ENCODE assay signal across 8 cellular contexts in genomic region chr5:188488-189481, GRCh38. TPM values are rescaled to one million over a fixed set of nuclear protein-coding genes. Genes with fewer than 3 reads are reported as not detected.
DNase-seq lines count a peak whose midpoint lies in the region; ATAC-seq and TF ChIP-seq lines count a peak whose summit lies in the region.

No MANE protein-coding gene starts in this region.

- H3K4me1 Mint-ChIP-seq in activated T-helper 1 cell treated with anti-CD3 and anti-CD28 coated beads, Interleukin-12 subunit alpha, Interleukin-12 subunit beta, Interleukin-2, Interleukin-4 antibody, amounts not matched to agents 30 ng/mL and 10 ng/mL and 1 ng/mL, durations not matched to agents 14 hours and 24 hours and 36 hours (ENCODE audit: low read depth) = no peaks in the 10 kb centered on the region
- H3K4me1 Mint-ChIP-seq in nephron progenitor cell = peaks cover 24% of the 10 kb centered on the region

- no peaks in the 10 kb centered on the region for H3K36me3 Mint-ChIP-seq in activated T-helper 1 cell treated with anti-CD3 and anti-CD28 coated beads, Interleukin-12 subunit alpha, Interleukin-12 subunit beta, Interleukin-2, Interleukin-4 antibody, amounts not matched to agents 30 ng/mL and 10 ng/mL and 1 ng/mL, durations not matched to agents 14 hours and 24 hours and 36 hours (ENCODE audit: low read depth)
- H3K36me3 Mint-ChIP-seq in nephron progenitor cell (ENCODE audit: low read depth) = no peaks in the 10 kb centered on the region

- ATAC-seq in DND-41 (ENCODE audit: insufficient read depth, low read depth) (peak; percentile 98), GM21723 (IDR thresholded peaks at IDR 0.05; ENCODE audit: unreplicated experiment) (peak; percentile 82)

- H3K4me3 ChIP-seq in DND-41 (ENCODE audit: low read depth in 1 of 2, low read length in 2 of 2) = no peak overlapping the region
- peak overlapping the region in 2 of 4 donors; percentile 12 to 29 for H3K4me3 ChIP-seq in Peyer's patch
- H3K4me3 ChIP-seq in fibroblast of mammary gland (ENCODE audit: control insufficient read depth, low read depth, low read length) = peak overlapping the region; percentile 10

- H3K9ac ChIP-seq in DND-41 (ENCODE audit: low read depth, low read length) = no peak overlapping the region

- H3K9me3 ChIP-seq in DND-41 (ENCODE audit: insufficient read depth, low read length, severe bottlenecking) (no peaks in the 10 kb centered on the region), Peyer's patch (no peaks in the 10 kb centered on the region)

- TF ChIP-seq CTCF in DND-41 (IDR thresholded peaks at IDR 0.05; ENCODE audit: borderline replicate concordance, extremely low read depth, low read length, poor library complexity, severe bottlenecking) = peak; percentile 96
- TF ChIP-seq CTCF in Peyer's patch (IDR thresholded peaks at IDR 0.05) = peak; percentile 76 to 94 (median 92)
- TF ChIP-seq CTCF in fibroblast of mammary gland (conservative IDR thresholded peaks at IDR 0.05; ENCODE audit: control insufficient read depth, insufficient read depth, low read depth, low read length) = peak; percentile 83
- peak; percentile 90 for TF ChIP-seq CTCF in nephron progenitor cell (IDR thresholded peaks at IDR 0.05)

- peak overlapping the region; percentile 23 for H2AFZ ChIP-seq in DND-41 (ENCODE audit: low read depth, low read length)

- intact Hi-C loops in activated T-helper 1 cell treated with anti-CD3 and anti-CD28 coated beads, Interleukin-12 subunit alpha, Interleukin-12 subunit beta, Interleukin-2, Interleukin-4 antibody, amounts not matched to agents 30 ng/mL and 10 ng/mL and 1 ng/mL, durations not matched to agents 14 hours and 24 hours and 36 hours (cut with micrococcal nuclease) = loop anchor here (1.0 kb wide), 2 partner anchors 31 to 83 kb away; partner anchors contain the start of gene PDCD6

- peak overlapping the region; percentile 54 for H3K4me2 ChIP-seq in DND-41 (ENCODE audit: insufficient read depth, low read length)

- no peaks in the 10 kb centered on the region for H3K79me2 ChIP-seq in DND-41 (ENCODE audit: insufficient read depth, low read length)

- no peak for TF ChIP-seq POLR2A in Peyer's patch (IDR thresholded peaks at IDR 0.05)

- H3K36me3 ChIP-seq in DND-41 (ENCODE audit: insufficient read depth, low read length) (no peaks in the 10 kb centered on the region), Peyer's patch (no peaks in the 10 kb centered on the region)

- H3K27me3 Mint-ChIP-seq in activated T-helper 1 cell treated with anti-CD3 and anti-CD28 coated beads, Interleukin-12 subunit alpha, Interleukin-12 subunit beta, Interleukin-2, Interleukin-4 antibody, amounts not matched to agents 30 ng/mL and 10 ng/mL and 1 ng/mL, durations not matched to agents 14 hours and 24 hours and 36 hours (ENCODE audit: insufficient read depth) = no peaks in the 10 kb centered on the region
- peaks cover 5% of the 10 kb centered on the region for H3K27me3 Mint-ChIP-seq in nephron progenitor cell (ENCODE audit: low read depth, poor library complexity)

- H3K27ac ChIP-seq in DND-41 (ENCODE audit: low read length) = no peak overlapping the region
- H3K27ac ChIP-seq in Peyer's patch = no peak overlapping the region

- no peaks in the 10 kb centered on the region for H3K27me3 ChIP-seq in DND-41 (ENCODE audit: insufficient read depth, low read length, poor library complexity)
- no peaks in the 10 kb centered on the region for H3K27me3 ChIP-seq in Peyer's patch

- DNase-seq in DND-41 = peak; percentile 88
- peak; percentile 50 for DNase-seq in KG1 (lab: John Stamatoyannopoulos, UW)
- DNase-seq in Peyer's patch = peak; percentile 80 to 94 (median 91)
- peak; percentile 83 for DNase-seq in activated T-helper 1 cell treated with anti-CD3 and anti-CD28 coated beads, Interleukin-12 subunit alpha, Interleukin-12 subunit beta, Interleukin-2, Interleukin-4 antibody, amounts not matched to agents 30 ng/mL and 10 ng/mL and 1 ng/mL, durations not matched to agents 14 hours and 24 hours and 36 hours (ENCODE audit: low spot score)
- peak; percentile 79 for DNase-seq in fibroblast of mammary gland (ENCODE audit: low read depth)
- DNase-seq in nephron progenitor cell = peak; percentile 94
- DNase-seq in stimulated activated naive CD4-positive, alpha-beta T cell treated with Interleukin-2 at 50 U/mL for 16 hours (lab: John Stamatoyannopoulos, UW) = peak; percentile 82

- no peak overlapping the region for H3K4me3 Mint-ChIP-seq in activated T-helper 1 cell treated with anti-CD3 and anti-CD28 coated beads, Interleukin-12 subunit alpha, Interleukin-12 subunit beta, Interleukin-2, Interleukin-4 antibody, amounts not matched to agents 30 ng/mL and 10 ng/mL and 1 ng/mL, durations not matched to agents 14 hours and 24 hours and 36 hours
- no peak overlapping the region for H3K4me3 Mint-ChIP-seq in nephron progenitor cell

- no peak overlapping the region for H3K27ac Mint-ChIP-seq in activated T-helper 1 cell treated with anti-CD3 and anti-CD28 coated beads, Interleukin-12 subunit alpha, Interleukin-12 subunit beta, Interleukin-2, Interleukin-4 antibody, amounts not matched to agents 30 ng/mL and 10 ng/mL and 1 ng/mL, durations not matched to agents 14 hours and 24 hours and 36 hours
- H3K27ac Mint-ChIP-seq in nephron progenitor cell = no peak overlapping the region

- H3K4me1 ChIP-seq in DND-41 (ENCODE audit: insufficient read depth, low read length) = peaks cover 9% of the 10 kb centered on the region
- peaks cover 0 to 17% (median 3%) of the 10 kb centered on the region in 4 donors for H3K4me1 ChIP-seq in Peyer's patch

- H3K9me3 Mint-ChIP-seq in activated T-helper 1 cell treated with anti-CD3 and anti-CD28 coated beads, Interleukin-12 subunit alpha, Interleukin-12 subunit beta, Interleukin-2, Interleukin-4 antibody, amounts not matched to agents 30 ng/mL and 10 ng/mL and 1 ng/mL, durations not matched to agents 14 hours and 24 hours and 36 hours = no peaks in the 10 kb centered on the region
- H3K9me3 Mint-ChIP-seq in nephron progenitor cell = no peaks in the 10 kb centered on the region

- 0 out of 2 replicates have a peak, but pooled peaks cover 3% of the 10 kb centered on the region for H4K20me1 ChIP-seq in DND-41 (ENCODE audit: insufficient read depth, low read length)

RNA-seq across cellular contexts. Expression of gene LRRC14B, which starts 2.5 kb away (rescaled TPM):
- not detected for total RNA-seq in Peyer's patch
- total RNA-seq in activated T-helper 1 cell treated with anti-CD3 and anti-CD28 coated beads, Interleukin-12 subunit alpha, Interleukin-12 subunit beta, Interleukin-2, Interleukin-4 antibody, amounts not matched to agents 30 ng/mL and 10 ng/mL and 1 ng/mL, durations not matched to agents 14 hours and 24 hours and 36 hours = not detected in 2 replicates

RNA-seq across cellular contexts. Expression of gene CCDC127, which starts 29.2 kb away (rescaled TPM):
- total RNA-seq in Peyer's patch = 1 to 10 TPM; 4.1 to 9.0 (median 7.2) TPM
- 9.5 and 10.9 TPM in 2 replicates for total RNA-seq in activated T-helper 1 cell treated with anti-CD3 and anti-CD28 coated beads, Interleukin-12 subunit alpha, Interleukin-12 subunit beta, Interleukin-2, Interleukin-4 antibody, amounts not matched to agents 30 ng/mL and 10 ng/mL and 1 ng/mL, durations not matched to agents 14 hours and 24 hours and 36 hours

RNA-seq across cellular contexts. Expression of gene SDHA, which starts 29.3 kb away (rescaled TPM):
- 100 to 1,000 TPM in 3 of 4 donors, 10 to 100 TPM in 1; 94.9 to 253 (median 207) TPM for total RNA-seq in Peyer's patch
- total RNA-seq in activated T-helper 1 cell treated with anti-CD3 and anti-CD28 coated beads, Interleukin-12 subunit alpha, Interleukin-12 subunit beta, Interleukin-2, Interleukin-4 antibody, amounts not matched to agents 30 ng/mL and 10 ng/mL and 1 ng/mL, durations not matched to agents 14 hours and 24 hours and 36 hours = 135 TPM in 2 replicates
